ENCODE assay signal across 16 cellular contexts in genomic region chr11:80096736-80097135, GRCh38.
DNase-seq lines count a peak whose midpoint lies in the region; ATAC-seq, FAIRE-seq and TF ChIP-seq lines count a peak whose summit lies in the region.
"Had no signal": no experiment of that assay in that cellular context is flagged by ENCODE, and none has a peak within 500 bp of the region (broad histone marks: within the 10 kb centered on the region; RNA-seq: fewer than 3 reads in every experiment).

No MANE protein-coding gene starts in this region.

- H3K9me3 ChIP-seq in stomach: no peaks in the 10 kb centered on the region
- H3K9me3 ChIP-seq: sigmoid colon had no signal

- WGBS in stomach, 5 donors: 76 to 88% (median 82%) methylated on average over 3 of the region's 3 CpGs

- no peak overlapping the region for H3K27ac ChIP-seq in stomach
- H3K27ac ChIP-seq: sigmoid colon had no signal

- peak; percentile 98 for FAIRE-seq in RCC 7860 (lab: Jason Lieb, UNC)
- FAIRE-seq: G401.6 had no signal

- no peak for ATAC-seq in GM18868 (IDR thresholded peaks at IDR 0.05; ENCODE audit: unreplicated experiment)
- ATAC-seq: natural killer cell treated with Interleukin-12 subunit alpha and Interleukin-12 subunit beta and Interleukin-15 and Interleukin-18, amount 100 ng/mL, for 72 hours; stimulated activated naive CD8-positive, alpha-beta T cell treated with anti-CD3 and anti-CD28 coated beads, Interleukin-15, amount 100 ng/mL, for 72 hours had no signal

- no peak for TF ChIP-seq EP300 in stomach (IDR thresholded peaks at IDR 0.05)

- DNase-seq in ELR (ENCODE audit: low read depth): peak; percentile 83
- DNase-seq in RCC 7860 (ENCODE audit: low spot score): peak; percentile 94
- peak; percentile 49 for DNase-seq in epithelial cell of esophagus (ENCODE audit: low read depth)
- peak; percentile 67 for DNase-seq in non-pigmented ciliary epithelial cell (ENCODE audit: low read depth)
- DNase-seq in NCI-H446 treated with DMSO at 0.1 percent for 48 hours (lab: John Stamatoyannopoulos, UW): no peak
- DNase-seq in activated CD8-positive, alpha-beta memory T cell treated with anti-CD3 and anti-CD28 coated beads for 24 hours: no peak
- no peak for DNase-seq in stomach
- DNase-seq: activated T-cell treated with anti-CD3 and anti-CD28 coated beads for 4 hours; CD4-positive, alpha-beta T cell; glutamatergic neuron; NCI-H1092 treated with DMSO at 0.1 percent for 48 hours; sigmoid colon; stimulated activated naive CD8-positive, alpha-beta T cell treated with anti-CD3 and anti-CD28 coated beads, Interleukin-15, amount 100 ng/mL, for 72 hours had no signal

- H3K27me3 ChIP-seq in stomach: no peaks in the 10 kb centered on the region
- H3K27me3 ChIP-seq: sigmoid colon had no signal

- TF ChIP-seq CTCF in epithelial cell of esophagus (IDR thresholded peaks at IDR 0.05; ENCODE audit: insufficient read depth, low read depth, low read length, missing control alignments): no peak
- no peak for TF ChIP-seq CTCF in stomach (IDR thresholded peaks at IDR 0.05)

- H3K4me3 ChIP-seq in epithelial cell of esophagus (ENCODE audit: low read length) (no peak overlapping the region), stomach (no peak overlapping the region)
- H3K4me3 ChIP-seq: sigmoid colon had no signal

- no peaks in the 10 kb centered on the region for H3K36me3 ChIP-seq in stomach
- H3K36me3 ChIP-seq: sigmoid colon had no signal

- intact Hi-C loops in stomach (cut with DNase I; ENCODE audit: low total_unique reads): no loop called here

- TF ChIP-seq POLR2A in stomach (IDR thresholded peaks at IDR 0.05): no peak

- no peaks in the 10 kb centered on the region for H3K4me1 ChIP-seq in stomach
- H3K4me1 ChIP-seq: sigmoid colon had no signal

Comparison
In these comparisons a context has a peak if more than half of its experiments do, and no peak if none do; other contexts are left out.
1. DNase-seq: peak in ELR (single experiment), RCC 7860 (single experiment), epithelial cell of esophagus (single experiment) and non-pigmented ciliary epithelial cell (single experiment); none in NCI-H446 treated with DMSO at 0.1 percent for 48 hours (single experiment), activated CD8-positive, alpha-beta memory T cell treated with anti-CD3 and anti-CD28 coated beads for 24 hours (single experiment) and stomach (single experiment).